10 cellular contexts compared by ENCODE assay signal in genomic region chrX:38768079-38768478, GRCh38. TPM values are rescaled to one million over a fixed set of nuclear protein-coding genes. Genes with fewer than 3 reads are reported as not detected.
A peak's percentile ranks its signal among the peaks of the same experiment; 100 is the strongest.
DNase-seq lines count a peak whose midpoint lies in the region; ATAC-seq and TF ChIP-seq lines count a peak whose summit lies in the region.
"Had no signal": no experiment of that assay in that cellular context is flagged by ENCODE, and none has a peak within 500 bp of the region (broad histone marks: within the 10 kb centered on the region; RNA-seq: fewer than 3 reads in every experiment).

No MANE protein-coding gene starts in this region.

- H3K27me3 Mint-ChIP-seq in activated CD4-positive, alpha-beta T cell treated with anti-CD3 and anti-CD28 coated beads, Interleukin-2, amount 10 ng/mL, durations not matched to agents 7 days and 5 days, result no peaks in the 10 kb centered on the region
- H3K27me3 Mint-ChIP-seq in activated CD4-positive, alpha-beta T cell treated with anti-CD3 and anti-CD28 coated beads for 36 hours, result no peaks in the 10 kb centered on the region
- H3K27me3 Mint-ChIP-seq: activated B cell treated with CpG ODN at 0.5 μM for 24 hours had no signal

- H3K27me3 ChIP-seq in colonic mucosa, result no peaks in the 10 kb centered on the region
- H3K27me3 ChIP-seq in psoas muscle (ENCODE audit: insufficient read depth in 3 of 3, low read length in 2 of 3), result no peaks in the 10 kb centered on the region

- no peak for ATAC-seq in activated CD4-positive, alpha-beta T cell treated with anti-CD3 and anti-CD28 coated beads for 36 hours
- ATAC-seq in psoas muscle (peak in 3 of 4 donors; percentile 44 to 71 (median 48)), HG03280 (IDR thresholded peaks at IDR 0.05; ENCODE audit: unreplicated experiment) (no peak), GM21825 (IDR thresholded peaks at IDR 0.05; ENCODE audit: unreplicated experiment) (no peak)

- H3K4me1 Mint-ChIP-seq in activated CD4-positive, alpha-beta T cell treated with anti-CD3 and anti-CD28 coated beads, Interleukin-2, amount 10 ng/mL, durations not matched to agents 7 days and 5 days, result no peaks in the 10 kb centered on the region
- no peaks in the 10 kb centered on the region for H3K4me1 Mint-ChIP-seq in activated CD4-positive, alpha-beta T cell treated with anti-CD3 and anti-CD28 coated beads for 36 hours
- H3K4me1 Mint-ChIP-seq: activated B cell treated with CpG ODN at 0.5 μM for 24 hours, naive B cell had no signal

- H3K4me1 ChIP-seq in colonic mucosa (no peaks in the 10 kb centered on the region), psoas muscle (no peaks in the 10 kb centered on the region)

- H3K9ac ChIP-seq in colonic mucosa (ENCODE audit: low read depth in 2 of 2, low read length in 2 of 2), result no peak overlapping the region

- H3K36me3 ChIP-seq in colonic mucosa (no peaks in the 10 kb centered on the region), psoas muscle (ENCODE audit: insufficient read depth in 1 of 2, low read depth in 1 of 2) (no peaks in the 10 kb centered on the region)

- intact Hi-C loops in activated CD4-positive, alpha-beta T cell treated with anti-CD3 and anti-CD28 coated beads for 36 hours (cut with DNase I, micrococcal nuclease), result loop anchor here (1.0 to 10.0 kb wide), 4 partner anchors 217 to 477 kb away; no protein-coding TSS in a partner anchor
- intact Hi-C loops in colonic mucosa (cut with DNase I) (loop anchor here (5.0 kb wide), 1 partner anchor 384 kb away; no protein-coding TSS in a partner anchor), psoas muscle (cut with DNase I) (loop anchor here (5.0 to 10.0 kb wide), 2 partner anchors 384 to 477 kb away; no protein-coding TSS in a partner anchor)

- H3K4me3 ChIP-seq in colonic mucosa (no peak overlapping the region), psoas muscle (no peak overlapping the region)

- no peaks in the 10 kb centered on the region for H3K9me3 Mint-ChIP-seq in activated CD4-positive, alpha-beta T cell treated with anti-CD3 and anti-CD28 coated beads, Interleukin-2, amount 10 ng/mL, durations not matched to agents 7 days and 5 days
- no peaks in the 10 kb centered on the region for H3K9me3 Mint-ChIP-seq in activated CD4-positive, alpha-beta T cell treated with anti-CD3 and anti-CD28 coated beads for 36 hours (ENCODE audit: low read depth)
- H3K9me3 Mint-ChIP-seq: activated B cell treated with CpG ODN at 0.5 μM for 24 hours, naive B cell had no signal

- H3K36me3 Mint-ChIP-seq in activated CD4-positive, alpha-beta T cell treated with anti-CD3 and anti-CD28 coated beads, Interleukin-2, amount 10 ng/mL, durations not matched to agents 7 days and 5 days (ENCODE audit: low read depth), result no peaks in the 10 kb centered on the region
- H3K36me3 Mint-ChIP-seq in activated CD4-positive, alpha-beta T cell treated with anti-CD3 and anti-CD28 coated beads for 36 hours (ENCODE audit: low read depth), result no peaks in the 10 kb centered on the region
- H3K36me3 Mint-ChIP-seq: naive B cell had no signal

- H3K27ac Mint-ChIP-seq in activated CD4-positive, alpha-beta T cell treated with anti-CD3 and anti-CD28 coated beads, Interleukin-2, amount 10 ng/mL, durations not matched to agents 7 days and 5 days, result no peak overlapping the region
- no peak overlapping the region for H3K27ac Mint-ChIP-seq in activated CD4-positive, alpha-beta T cell treated with anti-CD3 and anti-CD28 coated beads for 36 hours
- H3K27ac Mint-ChIP-seq: activated B cell treated with CpG ODN at 0.5 μM for 24 hours, naive B cell had no signal

- H3K4me3 Mint-ChIP-seq in activated CD4-positive, alpha-beta T cell treated with anti-CD3 and anti-CD28 coated beads, Interleukin-2, amount 10 ng/mL, durations not matched to agents 7 days and 5 days, result no peak overlapping the region
- no peak overlapping the region for H3K4me3 Mint-ChIP-seq in activated CD4-positive, alpha-beta T cell treated with anti-CD3 and anti-CD28 coated beads for 36 hours
- H3K4me3 Mint-ChIP-seq: activated B cell treated with CpG ODN at 0.5 μM for 24 hours, naive B cell had no signal

- peak; percentile 6 for DNase-seq in activated CD4-positive, alpha-beta T cell treated with anti-CD3 and anti-CD28 coated beads, Interleukin-2, amount 10 ng/mL, durations not matched to agents 7 days and 5 days
- no peak for DNase-seq in activated CD4-positive, alpha-beta T cell treated with anti-CD3 and anti-CD28 coated beads for 36 hours
- DNase-seq in NCI-H2171 treated with DMSO at 0.1 percent for 48 hours (lab: John Stamatoyannopoulos, UW) (peak; percentile 55), colonic mucosa (no peak), psoas muscle (no peak), middle frontal gyrus (ENCODE audit: extremely low spot score, low spot score) (no peak)
- DNase-seq: activated B cell treated with CpG ODN at 0.5 μM for 24 hours, naive B cell had no signal

- WGBS in psoas muscle, 3 donors, result 39 to 58% (median 55%) methylated on average over 2 of the region's 2 CpGs

- POLR2A ChIA-PET in activated CD4-positive, alpha-beta T cell treated with anti-CD3 and anti-CD28 coated beads, Interleukin-2, amount 10 ng/mL, durations not matched to agents 7 days and 5 days (lab: Charles Lee), result no interaction called here
- POLR2A ChIA-PET in activated CD4-positive, alpha-beta T cell treated with anti-CD3 and anti-CD28 coated beads for 36 hours (lab: Charles Lee), result interaction anchor here (0.8 kb wide), 1 partner anchor 33 kb away, joined by 3 read pairs; the partner anchor contains the start of gene MID1IP1

- TF ChIP-seq CTCF in colonic mucosa (IDR thresholded peaks at IDR 0.05) (peak; percentile 18), psoas muscle (IDR thresholded peaks at IDR 0.05) (peak; percentile 46)

- CTCF ChIA-PET in activated CD4-positive, alpha-beta T cell treated with anti-CD3 and anti-CD28 coated beads, Interleukin-2, amount 10 ng/mL, durations not matched to agents 7 days and 5 days (lab: Charles Lee), result no interaction called here
- CTCF ChIA-PET in activated CD4-positive, alpha-beta T cell treated with anti-CD3 and anti-CD28 coated beads for 36 hours (lab: Charles Lee), result interaction anchor here (0.7 to 1.7 kb wide), 5 partner anchors 13 to 219 kb away, joined by 3 to 6 read pairs (median 3); partner anchors contain the start of gene MID1IP1

- H3K9me3 ChIP-seq in colonic mucosa, result no peaks in the 10 kb centered on the region
- no peaks in the 10 kb centered on the region for H3K9me3 ChIP-seq in psoas muscle

- H3K27ac ChIP-seq in colonic mucosa (no peak overlapping the region), psoas muscle (no peak overlapping the region)

RNA-seq across cellular contexts. Expression of gene MID1IP1, which starts 33.2 kb away (rescaled TPM):
- total RNA-seq in activated CD4-positive, alpha-beta T cell treated with anti-CD3 and anti-CD28 coated beads, Interleukin-2, amount 10 ng/mL, durations not matched to agents 7 days and 5 days, result 10 to 100 TPM; 60.8 to 62.0 TPM
- total RNA-seq in activated CD4-positive, alpha-beta T cell treated with anti-CD3 and anti-CD28 coated beads for 36 hours, result 10 to 100 TPM; 76.6 to 89.9 TPM
- total RNA-seq in colonic mucosa (10 to 100 TPM; 42.8 to 60.9 TPM), psoas muscle (100 to 1,000 TPM in 3 of 4 donors, 10 to 100 TPM in 1; 57.5 to 129 (median 121) TPM)
- polyA plus RNA-seq in psoas muscle, result 10 to 100 TPM; 11.0 to 91.2 (median 45.5) TPM

Comparison
In these comparisons a context has a peak if more than half of its experiments do, and no peak if none do; other contexts are left out.
1. DNase-seq: peak in activated CD4-positive, alpha-beta T cell treated with anti-CD3 and anti-CD28 coated beads, Interleukin-2, amount 10 ng/mL, durations not matched to agents 7 days and 5 days (single experiment) and NCI-H2171 treated with DMSO at 0.1 percent for 48 hours (single experiment); none in activated CD4-positive, alpha-beta T cell treated with anti-CD3 and anti-CD28 coated beads for 36 hours (single experiment), colonic mucosa (single experiment), psoas muscle (0 of 2) and middle frontal gyrus (single experiment).
2. ATAC-seq: peak in psoas muscle (3 of 4); none in activated CD4-positive, alpha-beta T cell treated with anti-CD3 and anti-CD28 coated beads for 36 hours (single experiment), HG03280 (single experiment) and GM21825 (single experiment).